1 cellular context compared by ENCODE assay signal in genomic region chr10:114323023-114323422, GRCh38.
TF ChIP-seq lines count a peak whose summit lies in the region.

No MANE protein-coding gene starts in this region.

TF ChIP-seq in IMR-90, 13 proteins besides CTCF, POLR2A, EP300 and RAD21 (continued from another document):
- TF ChIP-seq RCOR1 (IDR thresholded peaks at IDR 0.05; ENCODE audit: insufficient replicate concordance, low read length) (no peak), RFX5 (IDR thresholded peaks at IDR 0.05; ENCODE audit: low read depth, low read length) (no peak)
